ENCODE assay signal across 24 cellular contexts in the genomic region with DNA sequence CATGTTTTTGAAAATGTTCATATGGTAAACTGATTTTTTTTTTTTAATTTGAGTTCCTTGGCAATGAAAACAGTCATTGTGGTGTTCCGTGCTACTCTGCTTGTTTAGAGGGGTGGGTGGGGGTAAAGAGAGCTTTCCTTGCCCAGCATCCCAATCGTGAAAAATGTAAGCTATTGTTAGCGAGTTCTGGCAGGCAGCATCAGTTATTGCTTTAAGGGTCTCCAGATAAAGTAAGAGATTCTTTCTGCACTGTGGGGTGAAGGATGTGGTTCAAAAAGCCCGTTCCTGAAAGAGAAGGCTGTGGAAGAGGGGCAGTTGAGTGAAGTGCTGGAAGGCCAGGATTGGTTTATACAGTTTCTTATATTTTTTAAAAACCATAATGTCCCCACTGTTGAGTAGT.
DNase-seq lines count a peak whose midpoint lies in the region; ATAC-seq and TF ChIP-seq lines count a peak whose summit lies in the region.
"Had no signal": no experiment of that assay in that cellular context is flagged by ENCODE, and none has a peak within 500 bp of the region (broad histone marks: within the 10 kb centered on the region; RNA-seq: fewer than 3 reads in every experiment).

No MANE protein-coding gene starts in this region.

- H3K27me3 ChIP-seq in heart left ventricle, result no peaks in the 10 kb centered on the region
- H3K27me3 ChIP-seq: right lobe of liver had no signal

- H3K9me3 ChIP-seq in heart left ventricle (no peaks in the 10 kb centered on the region), T-helper 17 cell (ENCODE audit: control insufficient read depth, low read length, poor library complexity, severe bottlenecking) (no peaks in the 10 kb centered on the region)
- H3K9me3 ChIP-seq: right lobe of liver had no signal

- H3K4me1 ChIP-seq in heart left ventricle, result peaks cover 30 to 100% (median 90%) of the 10 kb centered on the region in 12 donors
- H3K4me1 ChIP-seq: parathyroid adenoma, right lobe of liver had no signal

- H3K27ac Mint-ChIP-seq in T-helper 17 cell, result peak overlapping the region; percentile 57
- peak overlapping the region; percentile 59 for H3K27ac Mint-ChIP-seq in type B pancreatic cell
- H3K27ac Mint-ChIP-seq: activated CD4-positive, alpha-beta T cell treated with anti-CD3 and anti-CD28 coated beads for 36 hours; activated naive CD4-positive, alpha-beta T cell treated with anti-CD3 and anti-CD28 coated beads, Interleukin-2, amount 50 U/mL, for 24 hours; natural killer cell treated with Interleukin-12 subunit alpha and Interleukin-12 subunit beta and Interleukin-15 and Interleukin-18, amount 100 ng/mL, for 72 hours had no signal

- DNase-seq in heart left ventricle (no peak), left ventricle myocardium superior (no peak), T-helper 17 cell (no peak), foreskin melanocyte (peak; percentile 90), type B pancreatic cell (ENCODE audit: extremely low spot score, unreplicated experiment) (no peak), HuH-7 (ENCODE audit: low spot score) (no peak)
- DNase-seq: ACHN; activated CD4-positive, alpha-beta T cell treated with anti-CD3 and anti-CD28 coated beads for 36 hours; activated CD8-positive, alpha-beta memory T cell treated with anti-CD3 and anti-CD28 coated beads for 24 hours; activated T-cell treated with anti-CD3 and anti-CD28 coated beads, Interleukin-2, amount 50 U/mL, for 4 hours; glutamatergic neuron; H7; KG1; midbrain; NCI-H187 treated with DMSO at 0.1 percent for 48 hours; right lobe of liver; SIG-M5; stimulated activated CD4-positive, alpha-beta T cell treated with anti-CD3 and anti-CD28 coated beads, Interleukin-15, amount 100 ng/mL, for 24 hours had no signal

- peak overlapping the region in 11 of 12 donors; percentile 30 to 85 (median 71) for H3K27ac ChIP-seq in heart left ventricle
- H3K27ac ChIP-seq: C4-2B, parathyroid adenoma, right lobe of liver had no signal

- TF ChIP-seq CTCF in heart left ventricle (IDR thresholded peaks at IDR 0.05) (no peak), type B pancreatic cell (conservative IDR thresholded peaks at IDR 0.05) (no peak)

- ATAC-seq in heart left ventricle, result no peak
- ATAC-seq in left ventricle myocardium superior, result no peak
- no peak for ATAC-seq in T-helper 17 cell
- no peak for ATAC-seq in HG02610 (IDR thresholded peaks at IDR 0.05; ENCODE audit: unreplicated experiment)
- no peak for ATAC-seq in GM19452 (IDR thresholded peaks at IDR 0.05; ENCODE audit: unreplicated experiment)
- ATAC-seq: activated CD4-positive, alpha-beta T cell treated with anti-CD3 and anti-CD28 coated beads for 36 hours; activated T-cell treated with anti-CD3 and anti-CD28 coated beads, Interleukin-2, amount 50 U/mL, for 4 hours; natural killer cell treated with Interleukin-12 subunit alpha and Interleukin-12 subunit beta and Interleukin-15 and Interleukin-18, amount 100 ng/mL, for 72 hours; right lobe of liver had no signal

- 24 to 32% (median 28%) methylated on average over 4 of the region's 4 CpGs for WGBS in heart left ventricle, 4 donors

- intact Hi-C loops in heart left ventricle (cut with DNase I), result no loop called here
- intact Hi-C loops in left ventricle myocardium superior (cut with micrococcal nuclease), result no loop called here

- H3K9me3 Mint-ChIP-seq in type B pancreatic cell, result peaks cover 4% of the 10 kb centered on the region
- H3K9me3 Mint-ChIP-seq: activated naive CD4-positive, alpha-beta T cell treated with anti-CD3 and anti-CD28 coated beads, Interleukin-2, amount 50 U/mL, for 24 hours; activated T-cell treated with anti-CD3 and anti-CD28 coated beads, Interleukin-2, amount 50 U/mL, for 4 hours; natural killer cell treated with Interleukin-12 subunit alpha and Interleukin-12 subunit beta and Interleukin-15 and Interleukin-18, amount 100 ng/mL, for 72 hours had no signal

- H3K4me1 Mint-ChIP-seq in T-helper 17 cell (peaks cover 25% of the 10 kb centered on the region), type B pancreatic cell (ENCODE audit: unreplicated experiment) (peaks cover 57% of the 10 kb centered on the region)

- no peak overlapping the region for H3K4me3 ChIP-seq in heart left ventricle
- H3K4me3 ChIP-seq: right lobe of liver had no signal

- H3K4me3 Mint-ChIP-seq in T-helper 17 cell (no peak overlapping the region), type B pancreatic cell (no peak overlapping the region)
- H3K4me3 Mint-ChIP-seq: activated CD4-positive, alpha-beta T cell treated with anti-CD3 and anti-CD28 coated beads for 36 hours; activated naive CD4-positive, alpha-beta T cell treated with anti-CD3 and anti-CD28 coated beads, Interleukin-2, amount 50 U/mL, for 24 hours; activated T-cell treated with anti-CD3 and anti-CD28 coated beads, Interleukin-2, amount 50 U/mL, for 4 hours; natural killer cell treated with Interleukin-12 subunit alpha and Interleukin-12 subunit beta and Interleukin-15 and Interleukin-18, amount 100 ng/mL, for 72 hours had no signal

- H3K27me3 Mint-ChIP-seq in T-helper 17 cell (no peaks in the 10 kb centered on the region), type B pancreatic cell (no peaks in the 10 kb centered on the region)
- H3K27me3 Mint-ChIP-seq: activated CD4-positive, alpha-beta T cell treated with anti-CD3 and anti-CD28 coated beads for 36 hours; activated naive CD4-positive, alpha-beta T cell treated with anti-CD3 and anti-CD28 coated beads, Interleukin-2, amount 50 U/mL, for 24 hours had no signal

- H3K36me3 ChIP-seq in heart left ventricle, result no peaks in the 10 kb centered on the region
- H3K36me3 ChIP-seq: right lobe of liver had no signal

- H3K36me3 Mint-ChIP-seq in T-helper 17 cell (ENCODE audit: low read depth) (peaks cover 2% of the 10 kb centered on the region), type B pancreatic cell (peaks cover 8% of the 10 kb centered on the region)
- H3K36me3 Mint-ChIP-seq: activated naive CD4-positive, alpha-beta T cell treated with anti-CD3 and anti-CD28 coated beads, Interleukin-2, amount 50 U/mL, for 24 hours; natural killer cell treated with Interleukin-12 subunit alpha and Interleukin-12 subunit beta and Interleukin-15 and Interleukin-18, amount 100 ng/mL, for 72 hours had no signal

- no peak for TF ChIP-seq POLR2A in heart left ventricle (IDR thresholded peaks at IDR 0.05)
